In the genomic region with DNA sequence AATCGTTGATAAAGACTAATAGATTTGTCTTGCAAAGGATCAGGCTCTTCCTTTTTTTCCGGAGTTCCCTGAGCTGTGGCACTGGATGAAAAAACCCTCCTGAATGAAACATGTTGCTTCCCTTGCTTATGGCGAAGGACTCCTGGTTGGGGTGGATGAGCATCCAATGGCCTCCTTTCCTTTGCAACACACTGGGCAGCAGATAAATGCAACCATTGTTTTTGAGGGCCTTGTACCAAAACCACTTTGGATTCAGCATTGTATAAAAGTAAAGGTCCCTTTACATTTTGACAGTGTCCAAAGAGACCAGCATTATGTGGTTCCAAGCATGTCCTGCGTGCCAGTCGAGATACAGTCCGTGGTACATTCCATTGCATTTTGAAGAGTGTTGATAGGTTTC, we compare ENCODE assay signal across 16 cellular contexts. TPM values are rescaled to one million over a fixed set of nuclear protein-coding genes. Genes with fewer than 3 reads are reported as not detected.
DNase-seq lines count a peak whose midpoint lies in the region; FAIRE-seq lines count a peak whose summit lies in the region.
"Had no signal": no experiment of that assay in that cellular context is flagged by ENCODE, and none has a peak within 500 bp of the region (broad histone marks: within the 10 kb centered on the region; RNA-seq: fewer than 3 reads in every experiment).

No MANE protein-coding gene starts in this region.

- peaks cover 34% of the 10 kb centered on the region for H3K4me1 ChIP-seq in Karpas-422 (ENCODE audit: low read length)
- H3K4me1 ChIP-seq: BE2C, Caco-2 had no signal

- no peaks in the 10 kb centered on the region for H3K27me3 ChIP-seq in Karpas-422 (ENCODE audit: low read length)
- H3K27me3 ChIP-seq: BE2C had no signal

- peaks cover 93% of the 10 kb centered on the region for H3K79me2 ChIP-seq in Karpas-422 (ENCODE audit: low read length)

- peak; percentile 22 for DNase-seq in Ammon's horn (ENCODE audit: low spot score)
- DNase-seq in Karpas-422: no peak
- peak; percentile 55 for DNase-seq in globus pallidus (ENCODE audit: low spot score)
- DNase-seq in urothelium cell line (ENCODE audit: low spot score): no peak
- no peak for DNase-seq in ecto neural progenitor cell (ENCODE audit: low spot score)
- DNase-seq in D341Med (ENCODE audit: low spot score): no peak
- DNase-seq: BE2C; Caco-2; CD4-positive, CD25-positive, alpha-beta regulatory T cell; CD8-positive, alpha-beta memory T cell; DMS79 treated with DMSO at 0.1 percent for 48 hours; GF-D8; H9 had no signal

- H3K36me3 ChIP-seq in Karpas-422 (ENCODE audit: insufficient read depth, low read length): peaks cover 13% of the 10 kb centered on the region; the same call in 1 of the 2 replicates
- H3K36me3 ChIP-seq: BE2C had no signal

- H3K9me3 ChIP-seq in Karpas-422 (ENCODE audit: low read length): no peaks in the 10 kb centered on the region
- H3K9me3 ChIP-seq: BE2C, Caco-2 had no signal

- peaks cover 22% of the 10 kb centered on the region for H4K20me1 ChIP-seq in Karpas-422 (ENCODE audit: insufficient read depth, low read depth, low read length)

- H3K4me2 ChIP-seq in Karpas-422 (ENCODE audit: low read depth, low read length, poor library complexity, severe bottlenecking): no peak overlapping the region

- peak overlapping the region; percentile 29; the same call in 1 of the 2 replicates for H3K27ac ChIP-seq in Karpas-422 (ENCODE audit: low read length)

- FAIRE-seq in urothelium cell line (lab: Jason Lieb, UNC): peak; percentile 85
- FAIRE-seq: GM12878, H1, HepG2 had no signal

- H3K9me2 ChIP-seq in Karpas-422 (replicated peaks; ENCODE audit: insufficient read depth, low read length): no peaks in the 10 kb centered on the region

- H2AFZ ChIP-seq in Karpas-422 (ENCODE audit: low read length): no peak overlapping the region

- H3K9ac ChIP-seq in Karpas-422 (ENCODE audit: low read length): no peak overlapping the region

- H3K4me3 ChIP-seq in Karpas-422 (ENCODE audit: low read length): no peak overlapping the region
- H3K4me3 ChIP-seq: GM12878 had no signal

RNA-seq across cellular contexts. Expression of a gene that starts 44.7 kb away (rescaled TPM):
- total RNA-seq in Karpas-422 (2014; rRNA removed; shearing (Covaris generic); ENCODE audit: low replicate concordance): 32.8 and 48.3 TPM in 2 replicates

RNA-seq across cellular contexts. Expression of a gene that starts 44.8 kb away (rescaled TPM):
- total RNA-seq in Karpas-422 (2014; rRNA removed; shearing (Covaris generic); ENCODE audit: low replicate concordance): 32.2 and 55.7 TPM in 2 replicates

Comparison
In these comparisons a context has a peak if more than half of its experiments do, and no peak if none do; other contexts are left out.
1. DNase-seq: peak in Ammon's horn (single experiment) and globus pallidus (single experiment); none in Karpas-422 (single experiment), urothelium cell line (single experiment), ecto neural progenitor cell (single experiment) and D341Med (single experiment).